ENCODE assay signal across 24 cellular contexts in genomic region chr7:155340721-155341120, GRCh38.
"Had no signal": no experiment of that assay in that cellular context is flagged by ENCODE, and none has a peak within 500 bp of the region (broad histone marks: within the 10 kb centered on the region; RNA-seq: fewer than 3 reads in every experiment).

No MANE protein-coding gene starts in this region.

- H3K27ac ChIP-seq: brain microvascular endothelial cell, cardiac muscle cell, KMS-11, SK-N-MC, WERI-Rb-1 had no signal

- H3K36me3 ChIP-seq: brain microvascular endothelial cell, cardiac muscle cell, WERI-Rb-1 had no signal

- H3K4me2 ChIP-seq: KMS-11 had no signal

- H3K4me3 ChIP-seq: cardiac muscle cell, SK-N-MC had no signal

- ATAC-seq: activated CD4-positive, alpha-beta T cell treated with anti-CD3 and anti-CD28 coated beads for 36 hours; activated CD8-positive, alpha-beta T cell treated with anti-CD3 and anti-CD28 coated beads, Interleukin-2, amount 10 ng/mL, durations not matched to agents 7 days and 5 days; activated T-cell treated with anti-CD3 and anti-CD28 coated beads, Interleukin-2, amount 50 U/mL, for 4 hours; Panc1; Right ventricle myocardium inferior had no signal

- H3K4me3 Mint-ChIP-seq: activated CD4-positive, alpha-beta T cell treated with anti-CD3 and anti-CD28 coated beads for 36 hours; activated CD8-positive, alpha-beta T cell treated with anti-CD3 and anti-CD28 coated beads, Interleukin-2, amount 10 ng/mL, durations not matched to agents 7 days and 5 days; activated naive CD4-positive, alpha-beta T cell treated with anti-CD3 and anti-CD28 coated beads for 36 hours; activated naive CD8-positive, alpha-beta T cell treated with anti-CD3 and anti-CD28 coated beads for 36 hours; activated T-cell treated with anti-CD3 and anti-CD28 coated beads, Interleukin-2, amount 50 U/mL, for 4 hours had no signal

- H3K9me3 Mint-ChIP-seq: activated naive CD4-positive, alpha-beta T cell treated with anti-CD3 and anti-CD28 coated beads for 36 hours; activated naive CD8-positive, alpha-beta T cell treated with anti-CD3 and anti-CD28 coated beads for 36 hours; activated T-cell treated with anti-CD3 and anti-CD28 coated beads, Interleukin-2, amount 50 U/mL, for 4 hours had no signal

- DNase-seq: activated CD4-positive, alpha-beta T cell treated with anti-CD3 and anti-CD28 coated beads for 36 hours; activated CD4-positive, alpha-beta T cell treated with anti-CD3 and anti-CD28 coated beads, Interleukin-2, amount 50 U/mL, for 4 hours; activated CD8-positive, alpha-beta T cell treated with anti-CD3 and anti-CD28 coated beads, Interleukin-2, amount 10 ng/mL, durations not matched to agents 7 days and 5 days; activated effector memory CD4-positive, alpha-beta T cell treated with anti-CD3 and anti-CD28 coated beads, Interleukin-2, amount 50 U/mL, for 16 hours; activated naive CD4-positive, alpha-beta T cell treated with anti-CD3 and anti-CD28 coated beads for 36 hours; activated naive CD8-positive, alpha-beta T cell treated with anti-CD3 and anti-CD28 coated beads for 36 hours; activated T-cell treated with anti-CD3 and anti-CD28 coated beads, Interleukin-2, amount 50 U/mL, for 4 hours; brain microvascular endothelial cell; NCI-H1092; NCI-H1417; NCI-H1930; NCI-H2171; NCI-H226; NCI-H526; NCI-H774; OCI-M1; RPMI8226; T-helper 1 cell; WERI-Rb-1 had no signal

- H3K27me3 ChIP-seq: brain microvascular endothelial cell had no signal

- H3K9ac ChIP-seq: KMS-11 had no signal

- H3K36me3 Mint-ChIP-seq: activated naive CD8-positive, alpha-beta T cell treated with anti-CD3 and anti-CD28 coated beads for 36 hours had no signal

- H3K27ac Mint-ChIP-seq: activated CD4-positive, alpha-beta T cell treated with anti-CD3 and anti-CD28 coated beads for 36 hours; activated CD8-positive, alpha-beta T cell treated with anti-CD3 and anti-CD28 coated beads, Interleukin-2, amount 10 ng/mL, durations not matched to agents 7 days and 5 days; activated naive CD4-positive, alpha-beta T cell treated with anti-CD3 and anti-CD28 coated beads for 36 hours; activated naive CD8-positive, alpha-beta T cell treated with anti-CD3 and anti-CD28 coated beads for 36 hours had no signal
